1 cellular context compared by ENCODE assay signal in genomic region chr12:58765653-58766554, GRCh38.
TF ChIP-seq lines count a peak whose summit lies in the region.

No MANE protein-coding gene starts in this region.

TF ChIP-seq in HepG2, 621 proteins besides CTCF, POLR2A, EP300 and RAD21 (continued from another document and continues in another):
- TF ChIP-seq PAXIP1 (CRISPR knock-in tag; conservative IDR thresholded peaks at IDR 0.05) (peak; percentile 99), MNT (IDR thresholded peaks at IDR 0.05) (no peak), SIX4 (CRISPR knock-in tag; IDR thresholded peaks at IDR 0.05) (peak; percentile 97), FOXP4 (CRISPR knock-in tag; IDR thresholded peaks at IDR 0.05) (peak; percentile 93), ZNF143 (CRISPR knock-in tag; IDR thresholded peaks at IDR 0.05) (no peak), THRA (CRISPR knock-in tag; IDR thresholded peaks at IDR 0.05; ENCODE audit: borderline replicate concordance) (peak; percentile 63; the same call in 1 of the 2 replicates), ZNF577 (CRISPR knock-in tag; IDR thresholded peaks at IDR 0.05; ENCODE audit: borderline replicate concordance, low read depth) (no peak), FOXO1 (CRISPR knock-in tag; IDR thresholded peaks at IDR 0.05) (peak; percentile 84), MBNL3 (CRISPR knock-in tag; conservative IDR thresholded peaks at IDR 0.05) (no peak), THAP7 (CRISPR knock-in tag; IDR thresholded peaks at IDR 0.05) (no peak), IRX3 (CRISPR knock-in tag; IDR thresholded peaks at IDR 0.05; ENCODE audit: borderline replicate concordance, low read depth) (no peak), MIER3 (CRISPR knock-in tag; IDR thresholded peaks at IDR 0.05; ENCODE audit: borderline replicate concordance) (peak; percentile 53; the same call in 1 of the 2 replicates), MIXL1 (CRISPR knock-in tag; IDR thresholded peaks at IDR 0.05) (peak; percentile 91), FOXP1 (IDR thresholded peaks at IDR 0.05) (peak; percentile 78), FOXP1 (CRISPR knock-in tag; IDR thresholded peaks at IDR 0.05) (peak; percentile 91), PHF21A (CRISPR knock-in tag; IDR thresholded peaks at IDR 0.05) (peak; percentile 46; the same call in 1 of the 2 replicates), RCOR2 (CRISPR knock-in tag; IDR thresholded peaks at IDR 0.05) (peak; percentile 85; the same call in 1 of the 2 replicates), KDM6A (CRISPR knock-in tag; IDR thresholded peaks at IDR 0.05; ENCODE audit: low read depth) (peak; percentile 98), ZNF576 (CRISPR knock-in tag; IDR thresholded peaks at IDR 0.05) (no peak), ZNF609 (CRISPR knock-in tag; IDR thresholded peaks at IDR 0.05; ENCODE audit: borderline replicate concordance) (peak; percentile 90), ZMAT3 (CRISPR knock-in tag; conservative IDR thresholded peaks at IDR 0.05) (0 out of 2 replicates have a peak, but pooled peaks have one; percentile 38), IRF1 (CRISPR knock-in tag; IDR thresholded peaks at IDR 0.05; ENCODE audit: low read depth) (no peak), E2F1 (CRISPR knock-in tag; IDR thresholded peaks at IDR 0.05) (no peak), KDM2A (CRISPR knock-in tag; IDR thresholded peaks at IDR 0.05; ENCODE audit: borderline replicate concordance, low read depth) (no peak), HOMEZ (CRISPR knock-in tag; IDR thresholded peaks at IDR 0.05; ENCODE audit: low read depth) (peak; percentile 39; the same call in 1 of the 2 replicates), CAMTA2 (CRISPR knock-in tag; IDR thresholded peaks at IDR 0.05; ENCODE audit: borderline replicate concordance) (no peak), ATM (IDR thresholded peaks at IDR 0.05; ENCODE audit: borderline replicate concordance) (no peak), PCBP1 (IDR thresholded peaks at IDR 0.05; ENCODE audit: borderline replicate concordance, low read depth, low read length) (no peak), TCF7 (IDR thresholded peaks at IDR 0.05; ENCODE audit: low read depth) (peak; percentile 45), CEBPB (IDR thresholded peaks at IDR 0.05; ENCODE audit: borderline replicate concordance, low read depth, low read length) (peak; percentile 77), DRAP1 (CRISPR knock-in tag; IDR thresholded peaks at IDR 0.05) (peak; percentile 28; the same call in 1 of the 2 replicates), ATF2 (CRISPR knock-in tag; IDR thresholded peaks at IDR 0.05) (peak; percentile 78; the same call in 1 of the 2 replicates)
